Comparison of ENCODE assay signal across 17 cellular contexts in genomic region chr11:48101044-48101733, GRCh38.
A peak's percentile ranks its signal among the peaks of the same experiment; 100 is the strongest.
DNase-seq lines count a peak whose midpoint lies in the region; ATAC-seq and TF ChIP-seq lines count a peak whose summit lies in the region.
"Had no signal": no experiment of that assay in that cellular context is flagged by ENCODE, and none has a peak within 500 bp of the region (broad histone marks: within the 10 kb centered on the region; RNA-seq: fewer than 3 reads in every experiment).

No MANE protein-coding gene starts in this region.

- ATAC-seq in GM23338 (no peak), WTC11 (no peak), GM18502 (IDR thresholded peaks at IDR 0.05; ENCODE audit: poor library complexity, unreplicated experiment) (no peak), left cardiac atrium (no peak)

- H3K27me3 Mint-ChIP-seq in GM23338 (ENCODE audit: insufficient read depth, low read depth, poor library complexity) (peaks cover 7% of the 10 kb centered on the region), WTC11 (ENCODE audit: low read depth) (no peaks in the 10 kb centered on the region)
- H3K27me3 Mint-ChIP-seq: memory B cell had no signal

- H3K9me2 ChIP-seq in GM23338 (ENCODE audit: insufficient read depth) = no peaks in the 10 kb centered on the region

- H3K4me3 ChIP-seq in GM23338 (no peak overlapping the region), skeletal muscle tissue (ENCODE audit: low read length in 3 of 3) (peak overlapping the region in 1 of 3 donors; percentile 22)
- H3K4me3 ChIP-seq: BLaER1 treated with 17β-estradiol and CSF1 and Interleukin-3, amounts not matched to agents 10 nM and 100 nM; testis had no signal

- no peak for TF ChIP-seq CTCF in GM23338 (conservative IDR thresholded peaks at IDR 0.05; ENCODE audit: low read depth in 2 of 2)
- TF ChIP-seq CTCF in WTC11 (IDR thresholded peaks at IDR 0.05) = no peak

- H3K4me1 ChIP-seq in GM23338 (ENCODE audit: insufficient read depth) (peaks cover 28% of the 10 kb centered on the region), skeletal muscle tissue (ENCODE audit: control insufficient read depth in 3 of 3, insufficient read depth in 3 of 3, low read length in 3 of 3) (peaks cover 8 to 30% (median 15%) of the 10 kb centered on the region in 3 donors)
- H3K4me1 ChIP-seq: testis had no signal

- no peaks in the 10 kb centered on the region for H3F3A ChIP-seq in GM23338 (replicated peaks; ENCODE audit: low read depth)

- H3K9me3 ChIP-seq in skeletal muscle tissue (ENCODE audit: control insufficient read depth in 3 of 3, low read length in 3 of 3) = no peaks in the 10 kb centered on the region
- H3K9me3 ChIP-seq: BLaER1 treated with 17β-estradiol and CSF1 and Interleukin-3, amounts not matched to agents 10 nM and 100 nM; testis had no signal

- CTCF ChIA-PET in WTC11 (lab: Charles Lee) = interaction anchor here (0.8 to 1.3 kb wide), 2 partner anchors 9 to 169 kb away, joined by 4 read pairs; no protein-coding TSS in a partner anchor

- H2AFZ ChIP-seq in GM23338 = no peak overlapping the region

- peak overlapping the region in 2 of 3 donors; percentile 1 to 16 for H3K9ac ChIP-seq in skeletal muscle tissue (ENCODE audit: low read depth in 1 of 3, low read length in 3 of 3)
- H3K9ac ChIP-seq: BLaER1 treated with 17β-estradiol and CSF1 and Interleukin-3, amounts not matched to agents 10 nM and 100 nM had no signal

- intact Hi-C loops in left cardiac atrium (cut with DNase I) = no loop called here

- DNase-seq in GM23338 (ENCODE audit: low spot score) = no peak
- no peak for DNase-seq in WTC11 (ENCODE audit: low spot score)
- peak; percentile 5 for DNase-seq in iPS-NIHi7 (ENCODE audit: extremely low spot score)
- DNase-seq in left cardiac atrium = no peak
- no peak for DNase-seq in Kasumi-1 (lab: John Stamatoyannopoulos, UW)
- DNase-seq: activated CD4-positive, CD25-positive, alpha-beta regulatory T cell; amniotic stem cell; cortex of kidney; EL; NCI-H1417 treated with DMSO at 0.1 percent for 48 hours; NCI-H524; stimulated activated CD4-positive, alpha-beta T cell treated with anti-CD3 and anti-CD28 coated beads, Interleukin-15, amount 100 ng/mL, for 24 hours; testis had no signal

- H4K20me1 ChIP-seq in GM23338 (replicated peaks; ENCODE audit: insufficient read depth) = no peaks in the 10 kb centered on the region

- H3K4me3 Mint-ChIP-seq in GM23338 (no peak overlapping the region), WTC11 (no peak overlapping the region)
- H3K4me3 Mint-ChIP-seq: memory B cell had no signal

- H3K79me2 ChIP-seq in GM23338 (replicated peaks; ENCODE audit: insufficient read depth) = peaks cover 5% of the 10 kb centered on the region; the same call in 1 of the 2 replicates

- no peaks in the 10 kb centered on the region for H3K36me3 Mint-ChIP-seq in GM23338 (ENCODE audit: low read depth)
- H3K36me3 Mint-ChIP-seq in WTC11 = no peaks in the 10 kb centered on the region
- H3K36me3 Mint-ChIP-seq: memory B cell had no signal

- no peaks in the 10 kb centered on the region for H3K27me3 ChIP-seq in GM23338 (ENCODE audit: insufficient read depth)
- no peaks in the 10 kb centered on the region for H3K27me3 ChIP-seq in skeletal muscle tissue (ENCODE audit: control insufficient read depth in 3 of 3, insufficient read depth in 3 of 3, low read length in 3 of 3)
- H3K27me3 ChIP-seq: BLaER1 treated with 17β-estradiol and CSF1 and Interleukin-3, amounts not matched to agents 10 nM and 100 nM; testis had no signal

- POLR2A ChIA-PET in WTC11 (lab: Charles Lee) = interaction anchor here (0.7 kb wide), 1 partner anchor 17 kb away, joined by 6 read pairs; no protein-coding TSS in a partner anchor

- H3K4me1 Mint-ChIP-seq in GM23338 (peaks cover 43% of the 10 kb centered on the region), WTC11 (peaks cover 40% of the 10 kb centered on the region)

- H3K27ac Mint-ChIP-seq in GM23338 = peak overlapping the region; percentile 36; the same call in 1 of the 2 replicates
- H3K27ac Mint-ChIP-seq in WTC11 = peak overlapping the region; percentile 45
- H3K27ac Mint-ChIP-seq: memory B cell had no signal

- no peak overlapping the region for H3K4me2 ChIP-seq in GM23338

- H3K9me3 Mint-ChIP-seq in GM23338 (no peaks in the 10 kb centered on the region), WTC11 (no peaks in the 10 kb centered on the region)
- H3K9me3 Mint-ChIP-seq: memory B cell had no signal

- H3K36me3 ChIP-seq in GM23338 (ENCODE audit: insufficient read depth) (no peaks in the 10 kb centered on the region), skeletal muscle tissue (ENCODE audit: control insufficient read depth in 3 of 3, insufficient read depth in 3 of 3, low read length in 3 of 3) (no peaks in the 10 kb centered on the region)

- H3K27ac ChIP-seq in GM23338 (ENCODE audit: low read depth) (no peak overlapping the region), skeletal muscle tissue (ENCODE audit: low read depth, low read length) (peak overlapping the region; percentile 44)
- H3K27ac ChIP-seq: BLaER1 treated with 17β-estradiol and CSF1 and Interleukin-3, amounts not matched to agents 10 nM and 100 nM; testis had no signal

TF ChIP-seq in GM23338, 12 proteins besides CTCF, POLR2A, EP300 and RAD21 (continues in another document):
- TF ChIP-seq ZNF114 (CRISPR knock-in tag; IDR thresholded peaks at IDR 0.05) (no peak), ETS1 (IDR thresholded peaks at IDR 0.05) (no peak)

TF ChIP-seq in WTC11, 78 proteins besides CTCF, POLR2A, EP300 and RAD21:
- TF ChIP-seq E2F5 (CRISPR knock-in tag; IDR thresholded peaks at IDR 0.05) (no peak), MLX (CRISPR knock-in tag; IDR thresholded peaks at IDR 0.05) (no peak), CDX4 (CRISPR knock-in tag; IDR thresholded peaks at IDR 0.05; ENCODE audit: borderline replicate concordance) (no peak), HMGA2 (CRISPR knock-in tag; IDR thresholded peaks at IDR 0.05) (no peak), NFYB (CRISPR knock-in tag; conservative IDR thresholded peaks at IDR 0.05; ENCODE audit: low read depth) (no peak), SMAD4 (CRISPR knock-in tag; IDR thresholded peaks at IDR 0.05) (no peak), ESRRA (CRISPR knock-in tag; IDR thresholded peaks at IDR 0.05; ENCODE audit: borderline replicate concordance) (no peak), ZNF263 (CRISPR knock-in tag; IDR thresholded peaks at IDR 0.05; ENCODE audit: low read depth) (no peak), RORB (CRISPR knock-in tag; IDR thresholded peaks at IDR 0.05) (no peak), SMAD3 (CRISPR knock-in tag; IDR thresholded peaks at IDR 0.05; ENCODE audit: borderline replicate concordance) (no peak), SP1 (CRISPR knock-in tag; conservative IDR thresholded peaks at IDR 0.05) (no peak), ATF6 (CRISPR knock-in tag; IDR thresholded peaks at IDR 0.05) (no peak), JAZF1 (CRISPR knock-in tag; IDR thresholded peaks at IDR 0.05) (no peak), NR2C2 (CRISPR knock-in tag; IDR thresholded peaks at IDR 0.05) (no peak), ZNF396 (CRISPR knock-in tag; IDR thresholded peaks at IDR 0.05; ENCODE audit: borderline replicate concordance) (no peak)
